18 cellular contexts compared by ENCODE assay signal in the genomic region with DNA sequence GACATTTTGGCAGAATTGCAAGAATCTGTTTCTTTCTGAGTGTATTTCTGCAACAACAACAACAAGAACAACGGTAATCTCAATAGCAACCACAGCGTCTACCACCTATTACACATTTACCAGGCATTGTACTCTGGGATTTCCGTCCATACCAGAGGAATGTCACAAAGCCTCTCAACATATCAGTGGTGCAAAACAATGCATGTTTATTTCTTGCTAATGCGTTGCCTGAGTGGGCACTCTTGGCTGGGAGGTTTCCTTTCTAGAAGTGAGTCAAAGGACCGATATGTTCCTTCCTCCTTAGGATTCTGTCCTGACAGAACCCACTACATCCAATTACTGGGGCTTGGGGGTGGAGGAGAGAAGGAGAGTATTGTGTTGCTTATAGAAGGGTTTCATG.
A peak's percentile ranks its signal among the peaks of the same experiment; 100 is the strongest.
DNase-seq lines count a peak whose midpoint lies in the region; ATAC-seq and TF ChIP-seq lines count a peak whose summit lies in the region.
"Had no signal": no experiment of that assay in that cellular context is flagged by ENCODE, and none has a peak within 500 bp of the region (broad histone marks: within the 10 kb centered on the region; RNA-seq: fewer than 3 reads in every experiment).

No MANE protein-coding gene starts in this region.

- no peak overlapping the region for H3K4me3 Mint-ChIP-seq in naive thymus-derived CD8-positive, alpha-beta T cell
- H3K4me3 Mint-ChIP-seq: activated CD4-positive, alpha-beta memory T cell treated with anti-CD3 and anti-CD28 coated beads for 36 hours; nephron progenitor cell had no signal

- no peaks in the 10 kb centered on the region for H3K4me1 Mint-ChIP-seq in naive thymus-derived CD8-positive, alpha-beta T cell

- H3K36me3 Mint-ChIP-seq in naive thymus-derived CD8-positive, alpha-beta T cell, result no peaks in the 10 kb centered on the region
- H3K36me3 Mint-ChIP-seq: activated CD4-positive, alpha-beta memory T cell treated with anti-CD3 and anti-CD28 coated beads for 36 hours had no signal

- no peaks in the 10 kb centered on the region for H3K27me3 Mint-ChIP-seq in naive thymus-derived CD8-positive, alpha-beta T cell
- H3K27me3 Mint-ChIP-seq: activated CD4-positive, alpha-beta memory T cell treated with anti-CD3 and anti-CD28 coated beads for 36 hours had no signal

- H3K4me3 ChIP-seq in epithelial cell of esophagus (ENCODE audit: low read length), result no peak overlapping the region
- no peak overlapping the region for H3K4me3 ChIP-seq in BE2C (ENCODE audit: low read depth, low read length)
- H3K4me3 ChIP-seq: lung had no signal

- no peaks in the 10 kb centered on the region for H3K4me1 ChIP-seq in BE2C

- no peaks in the 10 kb centered on the region for H3K9me3 ChIP-seq in BE2C

- in situ Hi-C loops in Caki2 (cut with HindIII; ENCODE audit: low pct_unique_long_range_greater_than_20kb, low sequenced_read_pairs), result no loop called here

- ATAC-seq in GM19438 (IDR thresholded peaks at IDR 0.05; ENCODE audit: low read depth, unreplicated experiment) (peak; percentile 54), HG03432 (IDR thresholded peaks at IDR 0.05; ENCODE audit: unreplicated experiment) (peak; percentile 28), HG03520 (IDR thresholded peaks at IDR 0.05; ENCODE audit: unreplicated experiment) (no peak)
- ATAC-seq in naive thymus-derived CD8-positive, alpha-beta T cell, result no peak
- ATAC-seq: HCT116 had no signal

- POLR2A ChIA-PET in naive thymus-derived CD8-positive, alpha-beta T cell (lab: Charles Lee), result no interaction called here

- H3K36me3 ChIP-seq in BE2C, result no peaks in the 10 kb centered on the region

- DNase-seq in Caki2 (ENCODE audit: low read depth) (peak; percentile 58), epithelial cell of esophagus (ENCODE audit: low read depth) (peak; percentile 29), BE2C (no peak), HuH-7 (ENCODE audit: low spot score) (no peak)
- DNase-seq in naive thymus-derived CD8-positive, alpha-beta T cell, result no peak
- DNase-seq: activated CD4-positive, alpha-beta memory T cell treated with anti-CD3 and anti-CD28 coated beads for 36 hours; COR-L47; IMR-90; NCI-H2029; NCI-H748 treated with DMSO at 0.1 percent for 48 hours; nephron progenitor cell; retina; SW 1271 had no signal

- TF ChIP-seq CTCF in epithelial cell of esophagus (IDR thresholded peaks at IDR 0.05; ENCODE audit: insufficient read depth, low read depth, low read length, missing control alignments) (no peak), BE2C (IDR thresholded peaks at IDR 0.05; ENCODE audit: low read depth, low read length) (no peak)

- H3K9me3 Mint-ChIP-seq in naive thymus-derived CD8-positive, alpha-beta T cell, result peaks cover 2 to 12% (median 6%) of the 10 kb centered on the region in 9 donors

- no peaks in the 10 kb centered on the region for H3K27me3 ChIP-seq in BE2C

- no peak overlapping the region for H3K27ac Mint-ChIP-seq in naive thymus-derived CD8-positive, alpha-beta T cell
- H3K27ac Mint-ChIP-seq: activated CD4-positive, alpha-beta memory T cell treated with anti-CD3 and anti-CD28 coated beads for 36 hours; nephron progenitor cell had no signal

Comparison
In these comparisons a context has a peak if more than half of its experiments do, and no peak if none do; other contexts are left out.
1. DNase-seq: peak in Caki2 (single experiment) and epithelial cell of esophagus (single experiment); none in BE2C (single experiment), HuH-7 (single experiment) and naive thymus-derived CD8-positive, alpha-beta T cell (0 of 10).
2. ATAC-seq: peak in GM19438 (single experiment) and HG03432 (single experiment); none in HG03520 (single experiment) and naive thymus-derived CD8-positive, alpha-beta T cell (0 of 2).